8 cellular contexts compared by ENCODE assay signal in the genomic region with DNA sequence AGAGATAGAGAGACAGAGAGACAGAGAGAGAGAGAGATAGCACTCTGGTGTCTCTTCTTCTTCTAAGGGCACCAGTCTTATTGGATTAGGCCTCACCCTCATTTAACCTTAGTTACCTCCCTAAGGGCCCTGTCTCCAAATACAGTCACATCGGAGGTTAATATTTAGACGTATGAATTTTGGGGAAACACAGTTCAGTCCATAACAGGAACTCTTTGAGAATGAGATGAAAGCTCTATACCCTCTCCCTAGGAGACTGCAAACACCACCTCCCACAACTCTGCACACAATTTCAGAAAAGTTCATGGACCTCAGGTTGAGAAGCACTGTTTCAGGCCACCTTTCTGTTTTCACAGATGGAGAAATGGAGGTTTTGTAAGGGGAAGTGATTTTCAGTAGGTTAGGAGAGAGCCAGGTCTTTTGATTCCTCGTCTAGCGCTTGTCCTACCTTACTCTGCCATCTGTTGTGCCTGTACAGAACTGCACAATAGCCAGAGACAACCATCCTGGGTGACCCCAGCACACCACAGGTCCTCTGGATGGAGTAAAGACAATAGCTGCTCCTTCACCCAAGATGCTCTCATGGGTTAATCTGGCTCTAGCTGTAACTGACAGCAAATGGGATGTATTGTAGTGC. TPM values are rescaled to one million over a fixed set of nuclear protein-coding genes. Genes with fewer than 3 reads are reported as not detected.
A peak's percentile ranks its signal among the peaks of the same experiment; 100 is the strongest.
DNase-seq lines count a peak whose midpoint lies in the region; ATAC-seq and TF ChIP-seq lines count a peak whose summit lies in the region.

No MANE protein-coding gene starts in this region.

- H3K36me3 Mint-ChIP-seq in immature natural killer cell = no peaks in the 10 kb centered on the region

- peaks cover under 1 to 13% (median 5%) of the 10 kb centered on the region in 3 donors for H3K27me3 Mint-ChIP-seq in immature natural killer cell (ENCODE audit: low read depth in 3 of 3)

- peak; percentile 79 to 89 for ATAC-seq in activated CD4-positive, CD25-positive, alpha-beta regulatory T cell treated with anti-CD3 and anti-CD28 coated beads, Interleukin-2, amount 50 U/mL, for 24 hours
- ATAC-seq in HG02623 (IDR thresholded peaks at IDR 0.05; ENCODE audit: unreplicated experiment) (peak; percentile 71), omental fat pad (ENCODE audit: low FRiP score) (no peak)

- H3K9me3 Mint-ChIP-seq in immature natural killer cell = no peaks in the 10 kb centered on the region

- DNase-seq in activated CD4-positive, CD25-positive, alpha-beta regulatory T cell treated with anti-CD3 and anti-CD28 coated beads, Interleukin-2, amount 50 U/mL, for 72 hours = no peak
- peak; percentile 65 for DNase-seq in RPMI8226
- DNase-seq in immature natural killer cell = peak in 2 of 3 donors; percentile 30 to 32
- no peak for DNase-seq in SKM-1 treated with dmso at 0.1 percent for 144 hours (lab: John Stamatoyannopoulos, UW; ENCODE audit: unreplicated experiment)
- no peak for DNase-seq in omental fat pad (ENCODE audit: low spot score)
- DNase-seq in NCI-H2081 (lab: John Stamatoyannopoulos, UW) = no peak

- H3K4me3 Mint-ChIP-seq in immature natural killer cell = no peak overlapping the region

- peak overlapping the region in 1 of 6 donors; percentile 31 for H3K27ac Mint-ChIP-seq in immature natural killer cell

- TF ChIP-seq CTCF in omental fat pad (IDR thresholded peaks at IDR 0.05) = no peak

- peaks cover 0 to 3% of the 10 kb centered on the region in 2 donors for H3K4me1 Mint-ChIP-seq in immature natural killer cell

RNA-seq across cellular contexts. Expression of a gene that starts 32.1 kb away (rescaled TPM):
- polyA plus RNA-seq in immature natural killer cell = 100 to 1,000 TPM in 1 of 3 donors, 10 to 100 TPM in 2; 31.1 to 108 (median 34.3) TPM
- not detected for total RNA-seq in omental fat pad

Comparison
In these comparisons a context has a peak if more than half of its experiments do, and no peak if none do; other contexts are left out.
1. DNase-seq: peak in RPMI8226 (single experiment) and immature natural killer cell (2 of 3); none in activated CD4-positive, CD25-positive, alpha-beta regulatory T cell treated with anti-CD3 and anti-CD28 coated beads, Interleukin-2, amount 50 U/mL, for 72 hours (single experiment), SKM-1 treated with dmso at 0.1 percent for 144 hours (single experiment), omental fat pad (single experiment) and NCI-H2081 (0 of 2).